33 cellular contexts compared by ENCODE assay signal in genomic region chr11:1633864-1634263, GRCh38. TPM values are rescaled to one million over a fixed set of nuclear protein-coding genes. Genes with fewer than 3 reads are reported as not detected.
A peak's percentile ranks its signal among the peaks of the same experiment; 100 is the strongest.
DNase-seq lines count a peak whose midpoint lies in the region; ATAC-seq, FAIRE-seq and TF ChIP-seq lines count a peak whose summit lies in the region.
"Had no signal": no experiment of that assay in that cellular context is flagged by ENCODE, and none has a peak within 500 bp of the region (broad histone marks: within the 10 kb centered on the region; RNA-seq: fewer than 3 reads in every experiment).

No MANE protein-coding gene starts in this region.

- no peak overlapping the region for H2AFZ ChIP-seq in H1 (ENCODE audit: low read length)
- H2AFZ ChIP-seq in mesenchymal stem cell (ENCODE audit: low read depth, low read length): no peak overlapping the region
- H2AFZ ChIP-seq in osteoblast (ENCODE audit: low read length): no peak overlapping the region

- no peak overlapping the region for H3K4ac ChIP-seq in H1 (replicated peaks; ENCODE audit: insufficient read length, low read depth, low read length)
- no peak overlapping the region for H3K4ac ChIP-seq in mesenchymal stem cell (ENCODE audit: low read depth in 1 of 2, low read length in 2 of 2)

- H4K5ac ChIP-seq in H1 (ENCODE audit: insufficient read length, low read depth, low read length): no peak overlapping the region

- H2BK15ac ChIP-seq in H1 (ENCODE audit: low read length) (no peak overlapping the region), mesenchymal stem cell (ENCODE audit: low read depth, poor library complexity, severe bottlenecking) (no peak overlapping the region)

- no peaks in the 10 kb centered on the region for H3K9me3 ChIP-seq in H1 (ENCODE audit: insufficient read depth in 2 of 2, low read depth in 1 of 2, low read length in 1 of 2)
- H3K9me3 ChIP-seq in mesenchymal stem cell (ENCODE audit: control insufficient read depth, low read length): no peaks in the 10 kb centered on the region
- no peaks in the 10 kb centered on the region for H3K9me3 ChIP-seq in osteoblast (ENCODE audit: low read depth, low read length)
- no peaks in the 10 kb centered on the region for H3K9me3 ChIP-seq in aorta (ENCODE audit: control insufficient read depth, low read length)
- H3K9me3 ChIP-seq in breast epithelium: no peaks in the 10 kb centered on the region
- H3K9me3 ChIP-seq: BE2C, BLaER1 had no signal

- H3K4me3 ChIP-seq in H1 (ENCODE audit: extremely low read depth in 1 of 4, insufficient read depth in 2 of 4, low read depth in 3 of 4, low read length in 4 of 4) (no peak overlapping the region), mesenchymal stem cell (ENCODE audit: insufficient read depth in 1 of 2, low read depth in 1 of 2, low read length in 2 of 2) (no peak overlapping the region), osteoblast (ENCODE audit: insufficient read depth, low read length) (no peak overlapping the region), aorta (ENCODE audit: low read length in 2 of 2) (no peak overlapping the region), breast epithelium (no peak overlapping the region)
- H3K4me3 ChIP-seq: BLaER1, GM12878 had no signal

- H3K79me2 ChIP-seq in H1 (ENCODE audit: control insufficient read depth in 1 of 2, insufficient read depth in 2 of 2, low read length in 2 of 2): no peaks in the 10 kb centered on the region
- no peaks in the 10 kb centered on the region for H3K79me2 ChIP-seq in osteoblast (ENCODE audit: insufficient read depth, low read length)

- CTCF ChIA-PET in H1 (lab: Charles Lee; ENCODE audit: partially characterized antibody): interaction anchor here (0.6 to 6.3 kb wide), 5 partner anchors 10 to 518 kb away, joined by 3 to 43 read pairs (median 3); partner anchors contain the start of gene KRTAP5-2

- H4K91ac ChIP-seq in H1 (replicated peaks; ENCODE audit: insufficient read length, low read length): no peak overlapping the region
- H4K91ac ChIP-seq in mesenchymal stem cell (ENCODE audit: low read length): peak overlapping the region; percentile 41

- no peak overlapping the region for H3K9ac ChIP-seq in H1 (replicated peaks in 1 of 4; ENCODE audit: extremely low read depth in 1 of 4, low read depth in 3 of 4, low read length in 3 of 4)
- no peak overlapping the region for H3K9ac ChIP-seq in mesenchymal stem cell (ENCODE audit: low read length)
- H3K9ac ChIP-seq: BLaER1 had no signal

- H2BK120ac ChIP-seq in H1 (replicated peaks; ENCODE audit: low read depth, low read length) (no peak overlapping the region), mesenchymal stem cell (ENCODE audit: low read depth, low read length) (no peak overlapping the region)

- no peak overlapping the region for H2BK20ac ChIP-seq in H1 (ENCODE audit: low read length)

- H3K14ac ChIP-seq in H1 (ENCODE audit: insufficient read length): no peak overlapping the region
- no peak overlapping the region for H3K14ac ChIP-seq in mesenchymal stem cell (ENCODE audit: low read length in 2 of 2)

- no peak for DNase-seq in H1 (ENCODE audit: low read depth in 1 of 2, low spot score in 2 of 2)
- no peak for DNase-seq in mesenchymal stem cell
- DNase-seq in osteoblast (ENCODE audit: insufficient read length, low spot score, missing footprints): peak; percentile 68
- peak; percentile 12 to 25 for DNase-seq in aorta
- no peak for DNase-seq in erythroblast (lab: John Stamatoyannopoulos, UW)
- DNase-seq in breast epithelium (ENCODE audit: low spot score in 2 of 2): no peak
- no peak for DNase-seq in NCI-H2029 (lab: John Stamatoyannopoulos, UW)
- DNase-seq: 8988T; ACHN; BE2C; C1 segment of cervical spinal cord; CD4-positive, alpha-beta memory T cell; CD4-positive, CD25-positive, alpha-beta regulatory T cell; CD8-positive, alpha-beta memory T cell; COR-L47; DMS 273 treated with DMSO at 0.1 percent for 48 hours; DMS153; DMS53; DMS79; DND-41; EL; GDM1 had no signal

- H3K4me1 ChIP-seq in H1 (replicated peaks in 1 of 4; ENCODE audit: control insufficient read depth in 3 of 4, insufficient read depth in 4 of 4, low read length in 3 of 4) (peaks cover 0 to 4% (median 1%) of the 10 kb centered on the region in 4 experiments; a peak in 4 of 7 replicates), mesenchymal stem cell (ENCODE audit: control insufficient read depth, insufficient read depth, low read depth, low read length) (no peaks in the 10 kb centered on the region), osteoblast (ENCODE audit: insufficient read depth, low read length) (no peaks in the 10 kb centered on the region), aorta (ENCODE audit: control insufficient read depth in 1 of 2, insufficient read depth in 2 of 2, low read length in 2 of 2) (no peaks in the 10 kb centered on the region), breast epithelium (no peaks in the 10 kb centered on the region)

- H4K20me1 ChIP-seq in H1 (replicated peaks in 1 of 2; ENCODE audit: control insufficient read depth in 1 of 2, insufficient read depth in 2 of 2, low read length in 2 of 2) (peaks cover 0 to 2% of the 10 kb centered on the region in 2 experiments), osteoblast (ENCODE audit: insufficient read depth, low read length) (peaks cover 2% of the 10 kb centered on the region)
- H4K20me1 ChIP-seq: BLaER1 had no signal

- POLR2A ChIA-PET in H1 (lab: Charles Lee; ENCODE audit: partially characterized antibody): interaction anchor here (1.0 kb wide), 1 partner anchor 36 kb away, joined by 3 read pairs; no protein-coding TSS in a partner anchor

- H4K8ac ChIP-seq in H1 (ENCODE audit: extremely low read depth, insufficient read depth, low read length) (no peak overlapping the region), mesenchymal stem cell (ENCODE audit: low read length) (no peak overlapping the region)

- H2BK12ac ChIP-seq in H1 (ENCODE audit: low read depth, low read length) (no peak overlapping the region), mesenchymal stem cell (ENCODE audit: low read length in 2 of 2) (no peak overlapping the region)

- H3K23ac ChIP-seq in H1 (ENCODE audit: insufficient read length) (no peak overlapping the region), mesenchymal stem cell (ENCODE audit: low read length in 2 of 2) (no peak overlapping the region)

- no peak for TF ChIP-seq EP300 in H1 (IDR thresholded peaks at IDR 0.05; ENCODE audit: borderline replicate concordance in 1 of 2, low read depth in 2 of 2, low read length in 2 of 2)

- H3K23me2 ChIP-seq in H1 (ENCODE audit: low read depth, low read length): no peaks in the 10 kb centered on the region

- H3K4me2 ChIP-seq in H1 (ENCODE audit: insufficient read depth in 1 of 2, low read depth in 2 of 2, low read length in 2 of 2): no peak overlapping the region
- no peak overlapping the region for H3K4me2 ChIP-seq in mesenchymal stem cell (ENCODE audit: low read length, poor library complexity, severe bottlenecking)
- no peak overlapping the region for H3K4me2 ChIP-seq in osteoblast (ENCODE audit: insufficient read depth, low read length)
- H3K4me2 ChIP-seq: BLaER1 had no signal

- peaks cover 0 to 9% (median 3%) of the 10 kb centered on the region in 4 experiments; a peak in 4 of 7 replicates for H3K27me3 ChIP-seq in H1 (replicated peaks in 1 of 4; ENCODE audit: control insufficient read depth in 3 of 4, extremely low read depth in 1 of 4, insufficient read depth in 3 of 4, low read length in 3 of 4)
- peaks cover 38 to 78% of the 10 kb centered on the region in 2 experiments for H3K27me3 ChIP-seq in mesenchymal stem cell (ENCODE audit: control insufficient read depth in 1 of 2, insufficient read depth in 1 of 2, low read length in 2 of 2)
- H3K27me3 ChIP-seq in osteoblast (ENCODE audit: insufficient read depth, low read length): peaks cover 22% of the 10 kb centered on the region
- H3K27me3 ChIP-seq in aorta (ENCODE audit: control insufficient read depth in 1 of 2, insufficient read depth in 2 of 2, low read length in 1 of 2): no peaks in the 10 kb centered on the region
- peaks cover 0 to 35% of the 10 kb centered on the region in 2 donors for H3K27me3 ChIP-seq in breast epithelium
- H3K27me3 ChIP-seq: BE2C, BLaER1 had no signal

- intact Hi-C loops in aorta (cut with DNase I) (no loop called here), breast epithelium (cut with DNase I; ENCODE audit: low total_unique reads) (no loop called here)

- H3K36me3 ChIP-seq in H1 (ENCODE audit: control insufficient read depth in 2 of 4, insufficient read depth in 4 of 4, low read length in 3 of 4) (no peaks in the 10 kb centered on the region), mesenchymal stem cell (ENCODE audit: control insufficient read depth in 1 of 2, insufficient read depth in 2 of 2, low read depth in 1 of 2, low read length in 2 of 2) (no peaks in the 10 kb centered on the region), osteoblast (ENCODE audit: insufficient read depth, low read length) (no peaks in the 10 kb centered on the region), aorta (ENCODE audit: control insufficient read depth in 1 of 2, insufficient read depth in 2 of 2, low read length in 1 of 2) (no peaks in the 10 kb centered on the region), breast epithelium (no peaks in the 10 kb centered on the region)
- H3K36me3 ChIP-seq: BE2C, BLaER1 had no signal

- H3K79me1 ChIP-seq in H1 (ENCODE audit: low read depth, low read length): no peaks in the 10 kb centered on the region
- no peaks in the 10 kb centered on the region for H3K79me1 ChIP-seq in mesenchymal stem cell (replicated peaks; ENCODE audit: low read length, poor library complexity, severe bottlenecking)

- TF ChIP-seq POLR2A in H1 (IDR thresholded peaks at IDR 0.05; ENCODE audit: control extremely low read depth in 1 of 2, low read depth in 2 of 2, low read length in 2 of 2) (no peak), erythroblast (IDR thresholded peaks at IDR 0.05; ENCODE audit: low read length) (no peak), breast epithelium (IDR thresholded peaks at IDR 0.05) (no peak)

- no peak overlapping the region for H3K56ac ChIP-seq in H1 (replicated peaks; ENCODE audit: insufficient read length, low read depth, low read length)

- WGBS in H1 (ENCODE audit: extremely low coverage in 1 of 2, insufficient coverage in 1 of 2, insufficient read length in 1 of 2, insufficient replicate concordance in 2 of 2, low coverage in 1 of 2, low lambda C conversion rate in 2 of 2, missing lambda C conversion rate in 1 of 2), 2 experiments: 89% methylated on average over 9 of the region's 10 CpGs; no CpG with 5 or more reads in 1 of the 2 experiments
- 89% methylated on average over 10 of the region's 10 CpGs for WGBS in mesenchymal stem cell
- WGBS in aorta, 2 donors: 83 to 87% methylated on average over 7 to 10 of the region's 10 CpGs

- no peak for TF ChIP-seq CTCF in H1 (IDR thresholded peaks at IDR 0.05; ENCODE audit: control extremely low read depth in 1 of 3, insufficient read depth in 1 of 3, low read depth in 1 of 3, low read length in 3 of 3)
- no peak for TF ChIP-seq CTCF in osteoblast (IDR thresholded peaks at IDR 0.05; ENCODE audit: extremely low read depth, low read depth, low read length)
- no peak for TF ChIP-seq CTCF in breast epithelium (IDR thresholded peaks at IDR 0.05)

- ATAC-seq in aorta (ENCODE audit: low FRiP score) (no peak), HG02938 (IDR thresholded peaks at IDR 0.05; ENCODE audit: unreplicated experiment) (no peak)
- ATAC-seq: GM12878 had no signal

- H3K18ac ChIP-seq in H1 (ENCODE audit: extremely low read depth, low read length): no peak overlapping the region
- H3K18ac ChIP-seq in mesenchymal stem cell (ENCODE audit: low read depth in 1 of 2, low read length in 2 of 2): no peak overlapping the region

- no peak for FAIRE-seq in H1 (lab: Jason Lieb, UNC)
- FAIRE-seq: A204.1, GM12878, GM12892, GM18507 had no signal

- no peak for TF ChIP-seq RAD21 in H1 (IDR thresholded peaks at IDR 0.05 in 1 of 2, conservative IDR thresholded peaks at IDR 0.05 in 1 of 2; ENCODE audit: low read depth in 2 of 2, low read length in 2 of 2)

- H2BK5ac ChIP-seq in H1 (ENCODE audit: low read depth, low read length) (no peak overlapping the region), mesenchymal stem cell (ENCODE audit: low read depth, low read length, poor library complexity, severe bottlenecking) (no peak overlapping the region)

- H2AK5ac ChIP-seq in H1 (ENCODE audit: low read depth, low read length) (0 out of 2 replicates have a peak overlapping the region, but pooled peaks have one; percentile 39), mesenchymal stem cell (ENCODE audit: low read length, severe bottlenecking) (no peak overlapping the region)

- H3K27ac ChIP-seq in H1 (ENCODE audit: low read depth, low read length): no peak overlapping the region
- H3K27ac ChIP-seq in mesenchymal stem cell (ENCODE audit: low read length, poor library complexity, severe bottlenecking): no peak overlapping the region
- no peak overlapping the region for H3K27ac ChIP-seq in osteoblast (ENCODE audit: low read depth, low read length)
- H3K27ac ChIP-seq in aorta (ENCODE audit: low read depth in 1 of 2, low read length in 2 of 2): no peak overlapping the region
- no peak overlapping the region for H3K27ac ChIP-seq in breast epithelium
- H3K27ac ChIP-seq: BLaER1 had no signal

RNA-seq across cellular contexts. Expression of gene KRTAP5-5, which starts 4.3 kb away (rescaled TPM):
- not detected in 2 replicates for total RNA-seq in H1 (2021; fragmentation: NEBNext Ultra II Directional; extraction: Animal tissue kit (Norgen Biotek cat#: 25700))
- polyA plus RNA-seq in H1 (2011; rRNA removed) (0.09 TPM in 1 of 2 replicates, not detected in the other), aorta (not detected)
- not detected for polyA plus RNA-seq in H1 (2011; cell fraction: cytosol; rRNA removed)
- not detected for polyA plus RNA-seq in H1 (2011; cell fraction: nucleus; rRNA removed)
- polyA plus RNA-seq in H1 (2012, experiment 1 of 2): not detected in 4 replicates
- not detected for polyA plus RNA-seq in H1 (2012, experiment 2 of 2)
- polyA plus RNA-seq in H1 (2013, experiment 1 of 2): not detected
- not detected for polyA plus RNA-seq in H1 (2013, experiment 2 of 2)
- polyA minus RNA-seq in H1 (2011; rRNA and poly(A)+ RNA removed): not detected in 2 replicates
- polyA minus RNA-seq in H1 (2011; cell fraction: cytosol; rRNA and poly(A)+ RNA removed): not detected
- polyA minus RNA-seq in H1 (2011; cell fraction: nucleus; rRNA and poly(A)+ RNA removed): not detected
- not detected for polyA plus RNA-seq in mesenchymal stem cell (2013, experiment 1 of 2)
- not detected for polyA plus RNA-seq in mesenchymal stem cell (2013, experiment 2 of 2)
- total RNA-seq in osteoblast (not detected in 2 replicates), aorta (not detected), breast epithelium (not detected)
- total RNA-seq: A673; CD4-positive, alpha-beta memory T cell; CD4-positive, CD25-positive, alpha-beta regulatory T cell; CD8-positive, alpha-beta memory T cell; Daoy; G401; GM12878 had no signal
- polyA plus RNA-seq: AG04450; CD14-positive monocyte; CD4-positive, alpha-beta memory T cell; CD4-positive, CD25-positive, alpha-beta regulatory T cell; CD8-positive, alpha-beta memory T cell; GM12878 had no signal

RNA-seq across cellular contexts. Expression of gene KRTAP5-4, which starts 11.9 kb away (rescaled TPM):
- not detected in 2 replicates for total RNA-seq in H1 (2021; fragmentation: NEBNext Ultra II Directional; extraction: Animal tissue kit (Norgen Biotek cat#: 25700))
- polyA plus RNA-seq in H1 (2011; rRNA removed) (not detected in 2 replicates), aorta (not detected)
- not detected for polyA plus RNA-seq in H1 (2011; cell fraction: cytosol; rRNA removed)
- polyA plus RNA-seq in H1 (2011; cell fraction: nucleus; rRNA removed): not detected
- not detected in 4 replicates for polyA plus RNA-seq in H1 (2012, experiment 1 of 2)
- polyA plus RNA-seq in H1 (2012, experiment 2 of 2): not detected
- not detected for polyA plus RNA-seq in H1 (2013, experiment 1 of 2)
- polyA plus RNA-seq in H1 (2013, experiment 2 of 2): not detected
- not detected in 2 replicates for polyA minus RNA-seq in H1 (2011; rRNA and poly(A)+ RNA removed)
- not detected for polyA minus RNA-seq in H1 (2011; cell fraction: cytosol; rRNA and poly(A)+ RNA removed)
- polyA minus RNA-seq in H1 (2011; cell fraction: nucleus; rRNA and poly(A)+ RNA removed): not detected
- not detected for polyA plus RNA-seq in mesenchymal stem cell (2013, experiment 1 of 2)
- polyA plus RNA-seq in mesenchymal stem cell (2013, experiment 2 of 2): not detected
- total RNA-seq in osteoblast (not detected in 2 replicates), aorta (not detected), breast epithelium (not detected)
- total RNA-seq: A673; CD4-positive, alpha-beta memory T cell; CD4-positive, CD25-positive, alpha-beta regulatory T cell; CD8-positive, alpha-beta memory T cell; Daoy; G401; GM12878 had no signal
- polyA plus RNA-seq: AG04450; CD14-positive monocyte; CD4-positive, alpha-beta memory T cell; CD4-positive, CD25-positive, alpha-beta regulatory T cell; CD8-positive, alpha-beta memory T cell; GM12878 had no signal

RNA-seq across cellular contexts. Expression of gene KRTAP5-3, which starts 25.6 kb away (rescaled TPM):
- total RNA-seq in H1 (2021; fragmentation: NEBNext Ultra II Directional; extraction: Animal tissue kit (Norgen Biotek cat#: 25700)): not detected in 2 replicates
- polyA plus RNA-seq in H1 (2011; rRNA removed) (not detected in 2 replicates), aorta (not detected)
- not detected for polyA plus RNA-seq in H1 (2011; cell fraction: cytosol; rRNA removed)
- polyA plus RNA-seq in H1 (2011; cell fraction: nucleus; rRNA removed): not detected
- polyA plus RNA-seq in H1 (2012, experiment 1 of 2): not detected in 4 replicates
- not detected for polyA plus RNA-seq in H1 (2012, experiment 2 of 2)
- not detected for polyA plus RNA-seq in H1 (2013, experiment 1 of 2)
- not detected for polyA plus RNA-seq in H1 (2013, experiment 2 of 2)
- polyA minus RNA-seq in H1 (2011; rRNA and poly(A)+ RNA removed): not detected in 2 replicates
- polyA minus RNA-seq in H1 (2011; cell fraction: cytosol; rRNA and poly(A)+ RNA removed): not detected
- polyA minus RNA-seq in H1 (2011; cell fraction: nucleus; rRNA and poly(A)+ RNA removed): not detected
- polyA plus RNA-seq in mesenchymal stem cell (2013, experiment 1 of 2): not detected
- polyA plus RNA-seq in mesenchymal stem cell (2013, experiment 2 of 2): not detected
- total RNA-seq in osteoblast (not detected in 2 replicates), aorta (not detected), breast epithelium (not detected)
- total RNA-seq: A673; CD4-positive, alpha-beta memory T cell; CD4-positive, CD25-positive, alpha-beta regulatory T cell; CD8-positive, alpha-beta memory T cell; Daoy; G401; GM12878 had no signal
- polyA plus RNA-seq: AG04450; CD14-positive monocyte; CD4-positive, alpha-beta memory T cell; CD4-positive, CD25-positive, alpha-beta regulatory T cell; CD8-positive, alpha-beta memory T cell; GM12878 had no signal

RNA-seq across cellular contexts. Expression of gene KRTAP5-2, which starts 35.8 kb away (rescaled TPM):
- not detected in 2 replicates for total RNA-seq in H1 (2021; fragmentation: NEBNext Ultra II Directional; extraction: Animal tissue kit (Norgen Biotek cat#: 25700))
- not detected in 2 replicates for polyA plus RNA-seq in H1 (2011; rRNA removed)
- polyA plus RNA-seq in H1 (2011; cell fraction: cytosol; rRNA removed): not detected
- not detected for polyA plus RNA-seq in H1 (2011; cell fraction: nucleus; rRNA removed)
- 0.25 TPM in 1 of 4 replicates, not detected in the others for polyA plus RNA-seq in H1 (2012, experiment 1 of 2)
- polyA plus RNA-seq in H1 (2012, experiment 2 of 2): not detected
- not detected for polyA plus RNA-seq in H1 (2013, experiment 1 of 2)
- polyA plus RNA-seq in H1 (2013, experiment 2 of 2): not detected
- not detected in 2 replicates for polyA minus RNA-seq in H1 (2011; rRNA and poly(A)+ RNA removed)
- polyA minus RNA-seq in H1 (2011; cell fraction: cytosol; rRNA and poly(A)+ RNA removed): not detected
- polyA minus RNA-seq in H1 (2011; cell fraction: nucleus; rRNA and poly(A)+ RNA removed): not detected
- polyA plus RNA-seq in mesenchymal stem cell (2013, experiment 1 of 2): not detected
- not detected for polyA plus RNA-seq in mesenchymal stem cell (2013, experiment 2 of 2)
- not detected in 2 replicates for total RNA-seq in osteoblast
- not detected for total RNA-seq in aorta
- polyA plus RNA-seq in aorta: not detected
- not detected for total RNA-seq in breast epithelium
- total RNA-seq: A673; CD4-positive, alpha-beta memory T cell; CD8-positive, alpha-beta memory T cell; Daoy; G401; GM12878 had no signal
- polyA plus RNA-seq: AG04450; CD14-positive monocyte; CD4-positive, alpha-beta memory T cell; CD4-positive, CD25-positive, alpha-beta regulatory T cell; GM12878 had no signal

RNA-seq across cellular contexts. Expression of gene KRTAP5-1, which starts 48.8 kb away (rescaled TPM):
- not detected in 2 replicates for total RNA-seq in H1 (2021; fragmentation: NEBNext Ultra II Directional; extraction: Animal tissue kit (Norgen Biotek cat#: 25700))
- polyA plus RNA-seq in H1 (2011; rRNA removed): not detected in 2 replicates
- polyA plus RNA-seq in H1 (2011; cell fraction: cytosol; rRNA removed): not detected
- not detected for polyA plus RNA-seq in H1 (2011; cell fraction: nucleus; rRNA removed)
- polyA plus RNA-seq in H1 (2012, experiment 1 of 2): 0.27 TPM in 1 of 4 replicates, not detected in the others
- polyA plus RNA-seq in H1 (2012, experiment 2 of 2): not detected
- not detected for polyA plus RNA-seq in H1 (2013, experiment 1 of 2)
- polyA plus RNA-seq in H1 (2013, experiment 2 of 2): not detected
- polyA minus RNA-seq in H1 (2011; rRNA and poly(A)+ RNA removed): not detected in 2 replicates
- polyA minus RNA-seq in H1 (2011; cell fraction: cytosol; rRNA and poly(A)+ RNA removed): not detected
- polyA minus RNA-seq in H1 (2011; cell fraction: nucleus; rRNA and poly(A)+ RNA removed): not detected
- polyA plus RNA-seq in mesenchymal stem cell (2013, experiment 1 of 2): not detected
- polyA plus RNA-seq in mesenchymal stem cell (2013, experiment 2 of 2): not detected
- not detected in 2 replicates for total RNA-seq in osteoblast
- not detected for total RNA-seq in aorta
- not detected for polyA plus RNA-seq in aorta
- total RNA-seq in breast epithelium: not detected
- total RNA-seq: A673; CD4-positive, alpha-beta memory T cell; CD4-positive, CD25-positive, alpha-beta regulatory T cell; CD8-positive, alpha-beta memory T cell; Daoy; G401; GM12878 had no signal
- polyA plus RNA-seq: AG04450; CD14-positive monocyte; CD4-positive, CD25-positive, alpha-beta regulatory T cell; CD8-positive, alpha-beta memory T cell; GM12878 had no signal

Comparison
In these comparisons a context has a peak if more than half of its experiments do, and no peak if none do; other contexts are left out.
1. DNase-seq: peak in osteoblast (single experiment) and aorta (2 of 2); none in H1 (0 of 2), mesenchymal stem cell (single experiment), erythroblast (0 of 2), breast epithelium (0 of 2) and NCI-H2029 (single experiment).